In genomic region chr1:26833432-26834405, GRCh38 we compare ENCODE assay signal across 8 cellular contexts. TPM values are rescaled to one million over a fixed set of nuclear protein-coding genes. Genes with fewer than 3 reads are reported as not detected.
A peak's percentile ranks its signal among the peaks of the same experiment; 100 is the strongest.
DNase-seq lines count a peak whose midpoint lies in the region; ATAC-seq, FAIRE-seq and TF ChIP-seq lines count a peak whose summit lies in the region.

No MANE protein-coding gene starts in this region.

- no peak overlapping the region for H3K4me3 ChIP-seq in retinal pigment epithelial cell (ENCODE audit: low read length)

- DNase-seq in GM12891 (ENCODE audit: insufficient read length, low spot score): peak; percentile 87
- DNase-seq in RPMI8226: peak; percentile 54
- DNase-seq in activated naive CD4-positive, alpha-beta T cell (lab: John Stamatoyannopoulos, UW): peak; percentile 19 to 76 (median 51)
- DNase-seq in retinal pigment epithelial cell (ENCODE audit: low read depth): peak; percentile 39
- DNase-seq in DMS79 treated with DMSO at 0.1 percent for 48 hours (lab: John Stamatoyannopoulos, UW): no peak
- DNase-seq in kidney tubule cell (ENCODE audit: low spot score): no peak
- DNase-seq in T1000 (lab: John Stamatoyannopoulos, UW): no peak

- TF ChIP-seq CTCF in retinal pigment epithelial cell (conservative IDR thresholded peaks at IDR 0.05; ENCODE audit: low read depth, low read length): no peak

- peak; percentile 87 for ATAC-seq in HG02588 (IDR thresholded peaks at IDR 0.05; ENCODE audit: unreplicated experiment)

- peak; percentile 98 for FAIRE-seq in GM12891 (lab: Jason Lieb, UNC)

- TF ChIP-seq POLR2A in GM12891 (IDR thresholded peaks at IDR 0.05; ENCODE audit: low read depth, low read length): peak; percentile 80

TF ChIP-seq in GM12891, 5 proteins besides CTCF, POLR2A, EP300 and RAD21:
- TF ChIP-seq POU2F2 (IDR thresholded peaks at IDR 0.05; ENCODE audit: low read depth, low read length): no peak
- peak; percentile 82 for TF ChIP-seq POLR2AphosphoS5 (IDR thresholded peaks at IDR 0.05; ENCODE audit: low read depth, low read length)
- TF ChIP-seq SPI1 (IDR thresholded peaks at IDR 0.05; ENCODE audit: low read depth, low read length): peak; percentile 9; the same call in 1 of the 2 replicates
- peak; percentile 75; the same call in 1 of the 2 replicates for TF ChIP-seq TAF1 (IDR thresholded peaks at IDR 0.05; ENCODE audit: low read depth, low read length)
- TF ChIP-seq PAX5 (IDR thresholded peaks at IDR 0.05; ENCODE audit: insufficient read depth, low read length, severe bottlenecking): peak; percentile 44

RNA-seq across cellular contexts. Expression of gene ZDHHC18, which starts 7.2 kb away (rescaled TPM):
- 24.3 TPM for polyA plus RNA-seq in GM12891 (2012; ENCODE audit: low read depth, missing spikeins)

RNA-seq across cellular contexts. Expression of gene SFN, which starts 29.2 kb away (rescaled TPM):
- 4.7 TPM for polyA plus RNA-seq in GM12891 (2012; ENCODE audit: low read depth, missing spikeins)

RNA-seq across cellular contexts. Expression of gene PIGV, which starts 46.0 kb away (rescaled TPM):
- 11.0 TPM for polyA plus RNA-seq in GM12891 (2012; ENCODE audit: low read depth, missing spikeins)

RNA-seq across cellular contexts. Expression of gene GPN2, which starts 56.4 kb away (rescaled TPM):
- polyA plus RNA-seq in GM12891 (2012; ENCODE audit: low read depth, missing spikeins): 23.7 TPM

Comparison
In these comparisons a context has a peak if more than half of its experiments do, and no peak if none do; other contexts are left out.
1. DNase-seq: peak in GM12891 (single experiment), RPMI8226 (single experiment), activated naive CD4-positive, alpha-beta T cell (4 of 4) and retinal pigment epithelial cell (single experiment); none in DMS79 treated with DMSO at 0.1 percent for 48 hours (single experiment), kidney tubule cell (single experiment) and T1000 (single experiment).